17 cellular contexts compared by ENCODE assay signal in genomic region chr4:39502034-39502658, GRCh38. TPM values are rescaled to one million over a fixed set of nuclear protein-coding genes. Genes with fewer than 3 reads are reported as not detected.
DNase-seq lines count a peak whose midpoint lies in the region; FAIRE-seq and TF ChIP-seq lines count a peak whose summit lies in the region.
"Had no signal": no experiment of that assay in that cellular context is flagged by ENCODE, and none has a peak within 500 bp of the region (broad histone marks: within the 10 kb centered on the region; RNA-seq: fewer than 3 reads in every experiment).

No MANE protein-coding gene starts in this region.

- H4K8ac ChIP-seq in neuronal stem cell (ENCODE audit: low read depth, low read length) = no peak overlapping the region

- no peak overlapping the region for H3K4me2 ChIP-seq in neuronal stem cell (ENCODE audit: insufficient read depth, low read length, poor library complexity, severe bottlenecking)
- H3K4me2 ChIP-seq: hepatocyte had no signal

- H3K23ac ChIP-seq in neuronal stem cell (ENCODE audit: low read depth, low read length, poor library complexity) = no peak overlapping the region

- peak; percentile 73 for FAIRE-seq in RCC 7860 (lab: Jason Lieb, UNC)
- FAIRE-seq: GM12878, small intestine had no signal

- no peak overlapping the region for H2BK5ac ChIP-seq in neuronal stem cell (ENCODE audit: low read length)

- no peak overlapping the region for H2AFZ ChIP-seq in neuronal stem cell (ENCODE audit: low read length)
- H2AFZ ChIP-seq: hepatocyte had no signal

- no peak overlapping the region for H3K9ac ChIP-seq in neuronal stem cell (ENCODE audit: low read depth, low read length, poor library complexity)

- no peak overlapping the region for H3K4me3 ChIP-seq in neuronal stem cell (ENCODE audit: low read length in 2 of 2)
- H3K4me3 ChIP-seq: colonic mucosa, GM12878, hepatocyte, SJSA1 had no signal

- H3K4me1 ChIP-seq in neuronal stem cell (ENCODE audit: control insufficient read depth in 2 of 2, insufficient read depth in 1 of 2, low read depth in 1 of 2, low read length in 2 of 2) = no peaks in the 10 kb centered on the region
- H3K4me1 ChIP-seq: Caco-2, colonic mucosa, SJSA1 had no signal

- H3K79me1 ChIP-seq in neuronal stem cell (ENCODE audit: low read depth, low read length) = no peaks in the 10 kb centered on the region

- H3K27me3 ChIP-seq in neuronal stem cell (ENCODE audit: control insufficient read depth in 3 of 3, insufficient read depth in 3 of 3, low read depth in 1 of 3, low read length in 3 of 3) = no peaks in the 10 kb centered on the region
- H3K27me3 ChIP-seq: colonic mucosa, hepatocyte, SJSA1 had no signal

- CTCF ChIA-PET in GM10248 (lab: Yijun Ruan, JAX) = interaction anchor here (0.9 kb wide), 1 partner anchor 13 kb away, joined by 3 read pairs; no protein-coding TSS in a partner anchor

- no peak for TF ChIP-seq CTCF in GM10248 (IDR thresholded peaks at IDR 0.05; ENCODE audit: control extremely low read depth, extremely low read depth, low read depth, missing control alignments)

- POLR2A ChIA-PET in GM10248 (lab: Yijun Ruan, JAX) = no interaction called here

- H4K91ac ChIP-seq in neuronal stem cell (ENCODE audit: low read depth, low read length, poor library complexity) = no peak overlapping the region

- no peak overlapping the region for H2BK120ac ChIP-seq in neuronal stem cell (ENCODE audit: low read depth, low read length)

- no peak overlapping the region for H3K14ac ChIP-seq in neuronal stem cell (ENCODE audit: low read length)

- H2BK15ac ChIP-seq in neuronal stem cell (ENCODE audit: low read length) = no peak overlapping the region

- no peaks in the 10 kb centered on the region for H3K9me3 ChIP-seq in neuronal stem cell (replicated peaks in 1 of 2; ENCODE audit: control insufficient read depth in 2 of 2, insufficient read depth in 1 of 2, low read depth in 1 of 2, low read length in 2 of 2)
- H3K9me3 ChIP-seq: Caco-2, colonic mucosa, SJSA1 had no signal

- H3K27ac ChIP-seq in neuronal stem cell (replicated peaks; ENCODE audit: low read length) = no peak overlapping the region
- H3K27ac ChIP-seq: colonic mucosa, hepatocyte, HL-60, SJSA1 had no signal

- H3K18ac ChIP-seq in neuronal stem cell (ENCODE audit: low read length) = no peak overlapping the region

- H3K4ac ChIP-seq in neuronal stem cell (ENCODE audit: low read length) = no peak overlapping the region

- H2AK5ac ChIP-seq in neuronal stem cell (ENCODE audit: low read depth, low read length) = no peak overlapping the region

- H2BK12ac ChIP-seq in neuronal stem cell (ENCODE audit: low read length) = no peak overlapping the region

- H3K36me3 ChIP-seq in neuronal stem cell (replicated peaks in 1 of 2; ENCODE audit: control insufficient read depth in 2 of 2, insufficient read depth in 2 of 2, low read length in 2 of 2) = peaks cover 22 to 88% of the 10 kb centered on the region in 2 donors

- DNase-seq in AG20443 (ENCODE audit: low spot score) (peak; percentile 78), RCC 7860 (ENCODE audit: low spot score) (peak; percentile 27), erythroblast (lab: John Stamatoyannopoulos, UW) (peak; percentile 13 to 26), non-pigmented ciliary epithelial cell (ENCODE audit: low read depth) (peak; percentile 62), HUDEP-2 (lab: John Stamatoyannopoulos, UW; ENCODE audit: unreplicated experiment in 76 of 76) (no peak), GM10248 (ENCODE audit: extremely low spot score) (no peak), activated gamma-delta T cell treated with Interleukin-2 at 50 U/mL for 16 hours (no peak), neuronal stem cell (ENCODE audit: low spot score) (no peak)
- DNase-seq: activated T-cell treated with anti-CD3 and anti-CD28 coated beads, Interleukin-2, amount 50 U/mL, for 48 hours; Caco-2; colonic mucosa; NCI-H524 treated with DMSO at 0.1 percent for 48 hours; small intestine had no signal

- no peak for TF ChIP-seq POLR2A in erythroblast (IDR thresholded peaks at IDR 0.05; ENCODE audit: low read length)

RNA-seq across cellular contexts. Expression of gene UGDH, which starts 25.1 kb away (rescaled TPM):
- 59.5 TPM for polyA plus RNA-seq in neuronal stem cell (2013, experiment 1 of 2)
- 63.4 TPM for polyA plus RNA-seq in neuronal stem cell (2013, experiment 2 of 2)

RNA-seq across cellular contexts. Expression of gene LIAS, which starts 43.3 kb away (rescaled TPM):
- 13.2 TPM for polyA plus RNA-seq in neuronal stem cell (2013, experiment 1 of 2)
- 12.9 TPM for polyA plus RNA-seq in neuronal stem cell (2013, experiment 2 of 2)

RNA-seq across cellular contexts. Expression of gene RPL9, which starts 43.4 kb away (rescaled TPM):
- polyA plus RNA-seq in neuronal stem cell (2013, experiment 1 of 2) = 2,920 TPM
- 2,926 TPM for polyA plus RNA-seq in neuronal stem cell (2013, experiment 2 of 2)

Comparison
In these comparisons a context has a peak if more than half of its experiments do, and no peak if none do; other contexts are left out.
1. DNase-seq: peak in AG20443 (single experiment), RCC 7860 (single experiment), erythroblast (2 of 2) and non-pigmented ciliary epithelial cell (single experiment); none in HUDEP-2 (0 of 76), GM10248 (single experiment), activated gamma-delta T cell treated with Interleukin-2 at 50 U/mL for 16 hours (single experiment) and neuronal stem cell (single experiment).